8 cellular contexts compared by ENCODE assay signal in genomic region chr14:58199726-58200479, GRCh38. TPM values are rescaled to one million over a fixed set of nuclear protein-coding genes. Genes with fewer than 3 reads are reported as not detected.
A peak's percentile ranks its signal among the peaks of the same experiment; 100 is the strongest.
DNase-seq lines count a peak whose midpoint lies in the region; ATAC-seq, FAIRE-seq and TF ChIP-seq lines count a peak whose summit lies in the region.

TSS of gene ACTR10 (plus strand) at chr14:58200149. CDS start at chr14:58200218, 69 bp downstream.

- peaks cover 12% of the 10 kb centered on the region for H3K4me1 ChIP-seq in keratinocyte (ENCODE audit: control insufficient read depth, extremely low read depth, insufficient read depth, low read length)

- H3K9ac ChIP-seq in keratinocyte (ENCODE audit: control insufficient read depth, extremely low read depth, insufficient read depth, low read length): peak within 1 kb of the TSS; percentile 90

- FAIRE-seq in keratinocyte (lab: Jason Lieb, UNC): peak; percentile 61

- ATAC-seq in HG03378 (IDR thresholded peaks at IDR 0.05; ENCODE audit: unreplicated experiment): peak; percentile 88

- H3K79me2 ChIP-seq in keratinocyte (ENCODE audit: control insufficient read depth, insufficient read depth, low read length): peaks cover 23% of the 10 kb centered on the region

- no peaks in the 10 kb centered on the region for H4K20me1 ChIP-seq in keratinocyte (ENCODE audit: control insufficient read depth, extremely low read depth, insufficient read depth, low read length)

- DNase-seq in AML-193 (lab: John Stamatoyannopoulos, UW): peak; percentile 59 to 76
- peak; percentile 59 for DNase-seq in NCI-H446 treated with DMSO at 0.1 percent for 48 hours (lab: John Stamatoyannopoulos, UW)
- peak; percentile 81 for DNase-seq in activated CD4-positive, alpha-beta T cell treated with anti-CD3 and anti-CD28 coated beads for 1 hour
- peak; percentile 57 to 72 for DNase-seq in cerebellar nuclear complex (lab: John Stamatoyannopoulos, UW)
- DNase-seq in keratinocyte (ENCODE audit: low read depth, low spot score): no peak
- peak; percentile 82 to 86 (median 83) for DNase-seq in stimulated activated CD4-positive, alpha-beta T cell treated with anti-CD3 and anti-CD28 coated beads, Interleukin-12 subunit alpha, Interleukin-12 subunit beta, amount 100 ng/mL, for 48 hours (ENCODE audit: low read depth in 2 of 3, low spot score in 1 of 3)

- H3K4me2 ChIP-seq in keratinocyte (ENCODE audit: control insufficient read depth, extremely low read depth, insufficient read depth, low read depth, low read length): peak within 1 kb of the TSS; percentile 97

- dilution Hi-C loops in keratinocyte (cut with MboI; ENCODE audit: extremely low pct_ligation_motif_present, low sequenced_read_pairs): no loop called here

- peak; percentile 86 for TF ChIP-seq POLR2A in GM19099 (IDR thresholded peaks at IDR 0.05; ENCODE audit: extremely low read depth, insufficient read length, low read depth)

- H3K27me3 ChIP-seq in keratinocyte (ENCODE audit: control insufficient read depth, extremely low read depth, insufficient read depth, low read length): no peaks in the 10 kb centered on the region

- TF ChIP-seq CTCF in keratinocyte (optimal IDR thresholded peaks at IDR 0.05 in 1 of 3, IDR thresholded peaks at IDR 0.05 in 1 of 3, conservative IDR thresholded peaks at IDR 0.05 in 1 of 3; ENCODE audit: extremely low read depth in 1 of 3, insufficient read depth in 2 of 3, low read length in 3 of 3): no peak

- H3K9me1 ChIP-seq in keratinocyte (ENCODE audit: control insufficient read depth, extremely low read depth, insufficient read depth, low read length): peaks cover 6% of the 10 kb centered on the region

- H3K27ac ChIP-seq in keratinocyte (ENCODE audit: control insufficient read depth, insufficient read depth, low read length): peak within 1 kb of the TSS; percentile 84

- no peaks in the 10 kb centered on the region for H3K9me3 ChIP-seq in keratinocyte (ENCODE audit: control insufficient read depth, low read depth, low read length)

- peak within 1 kb of the TSS; percentile 85 to 98 (median 88) for H3K4me3 ChIP-seq in keratinocyte (ENCODE audit: control insufficient read depth in 2 of 3, extremely low read depth in 1 of 3, insufficient read depth in 2 of 3, low read depth in 1 of 3, low read length in 3 of 3)

- no peaks in the 10 kb centered on the region for H3K36me3 ChIP-seq in keratinocyte (ENCODE audit: control insufficient read depth in 2 of 2, extremely low read depth in 1 of 2, insufficient read depth in 2 of 2, low read length in 2 of 2)

- peak within 1 kb of the TSS; percentile 97 for H2AFZ ChIP-seq in keratinocyte (ENCODE audit: control insufficient read depth, low read length)

RNA-seq across cellular contexts. Expression of gene ACTR10, which starts in this region (rescaled TPM):
- 59.1 to 125 TPM (median 84.1 TPM) in 3 replicates for polyA plus RNA-seq in keratinocyte
- 62.2 TPM for polyA plus RNA-seq in keratinocyte (2011; ENCODE audit: low read depth)
- polyA plus RNA-seq in keratinocyte (2011; cell fraction: cytosol; rRNA removed): 59.9 and 192 TPM in 2 replicates
- 117 and 139 TPM in 2 replicates for polyA plus RNA-seq in keratinocyte (2011; cell fraction: nucleus; rRNA removed)
- polyA plus RNA-seq in keratinocyte (2012; ENCODE audit: low replicate concordance): 60.2 and 64.0 TPM in 2 replicates
- 5.2 to 41.9 TPM (median 27.5 TPM) in 3 replicates for polyA minus RNA-seq in keratinocyte
- polyA minus RNA-seq in keratinocyte (2011; cell fraction: cytosol; rRNA and poly(A)+ RNA removed): 37.6 TPM
- polyA minus RNA-seq in keratinocyte (2011; cell fraction: nucleus; rRNA and poly(A)+ RNA removed): 17.7 and 37.9 TPM in 2 replicates
